In the genomic region with DNA sequence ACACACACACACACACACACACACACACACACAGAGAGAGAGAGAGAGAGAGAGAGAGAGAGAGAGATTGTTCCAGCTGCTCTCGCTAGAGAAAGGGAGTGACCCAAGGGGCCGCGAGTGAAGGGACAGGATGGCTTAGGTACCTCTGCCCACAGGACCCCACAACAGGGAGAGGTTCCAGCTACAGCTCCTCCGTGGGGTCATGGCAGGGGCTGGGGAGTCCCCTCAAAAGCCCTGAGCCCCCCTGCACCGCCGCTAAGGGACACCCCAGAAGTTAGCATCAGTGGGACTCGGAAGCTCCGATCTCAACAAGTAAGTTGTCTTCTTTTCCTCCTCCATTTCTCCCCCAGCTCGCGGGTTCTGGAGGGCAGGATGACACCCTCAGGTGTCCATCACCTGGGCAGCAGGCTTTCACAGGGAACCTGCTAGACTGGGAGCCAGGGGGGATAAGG, we compare ENCODE assay signal across 8 cellular contexts. TPM values are rescaled to one million over a fixed set of nuclear protein-coding genes. Genes with fewer than 3 reads are reported as not detected.
DNase-seq lines count a peak whose midpoint lies in the region; ATAC-seq and TF ChIP-seq lines count a peak whose summit lies in the region.

No MANE protein-coding gene starts in this region.

- peaks cover 31 to 43% of the 10 kb centered on the region in 2 donors for H3K27me3 Mint-ChIP-seq in CD4-positive, alpha-beta memory T cell
- peaks cover 62% of the 10 kb centered on the region for H3K27me3 Mint-ChIP-seq in progenitor cell of endocrine pancreas

- H3K36me3 ChIP-seq in CD4-positive, alpha-beta memory T cell (ENCODE audit: insufficient read depth, low read length), result no peaks in the 10 kb centered on the region
- H3K36me3 ChIP-seq in right atrium auricular region, result no peaks in the 10 kb centered on the region

- TF ChIP-seq CTCF in VCaP (conservative IDR thresholded peaks at IDR 0.05), result no peak
- TF ChIP-seq CTCF in right atrium auricular region (IDR thresholded peaks at IDR 0.05), result no peak
- TF ChIP-seq CTCF in progenitor cell of endocrine pancreas (IDR thresholded peaks at IDR 0.05; ENCODE audit: unreplicated experiment), result no peak

- peaks cover 5 to 24% (median 11%) of the 10 kb centered on the region in 4 donors for H3K4me1 Mint-ChIP-seq in CD4-positive, alpha-beta memory T cell
- peaks cover 35% of the 10 kb centered on the region for H3K4me1 Mint-ChIP-seq in progenitor cell of endocrine pancreas (ENCODE audit: low read depth)

- POLR2A ChIA-PET in CD4-positive, alpha-beta memory T cell (lab: Charles Lee; ENCODE audit: partially characterized antibody), result no interaction called here

- no peaks in the 10 kb centered on the region for H3K9me3 ChIP-seq in CD4-positive, alpha-beta memory T cell (ENCODE audit: control insufficient read depth in 1 of 2, low read length in 2 of 2)
- H3K9me3 ChIP-seq in right atrium auricular region, result no peaks in the 10 kb centered on the region

- ATAC-seq in GM18858 (IDR thresholded peaks at IDR 0.05; ENCODE audit: unreplicated experiment) (no peak), SK-N-SH treated with all-trans-retinoic acid at 6 μM for 48 hours (no peak), HG02623 (IDR thresholded peaks at IDR 0.05; ENCODE audit: unreplicated experiment) (no peak)

- DNase-seq in CD4-positive, alpha-beta memory T cell, result no peak
- no peak for DNase-seq in right atrium auricular region (ENCODE audit: low spot score)
- no peak for DNase-seq in progenitor cell of endocrine pancreas (ENCODE audit: low spot score, unreplicated experiment)
- DNase-seq in AG08395 (ENCODE audit: low spot score), result no peak

- peaks cover 25% of the 10 kb centered on the region for H3K27me3 ChIP-seq in CD4-positive, alpha-beta memory T cell (ENCODE audit: insufficient read depth, low read length)
- no peaks in the 10 kb centered on the region for H3K27me3 ChIP-seq in right atrium auricular region

- CTCF ChIA-PET in CD4-positive, alpha-beta memory T cell (lab: Charles Lee; ENCODE audit: partially characterized antibody), result interaction anchor here (1.7 to 4.3 kb wide), 3 partner anchors 12 to 66 kb away, joined by 5 to 18 read pairs (median 14); no protein-coding TSS in a partner anchor

- peak overlapping the region; percentile 12 to 78 (median 69) for H3K4me3 Mint-ChIP-seq in CD4-positive, alpha-beta memory T cell
- H3K4me3 Mint-ChIP-seq in progenitor cell of endocrine pancreas (ENCODE audit: low read depth), result peak overlapping the region; percentile 60

- intact Hi-C loops in CD4-positive, alpha-beta memory T cell (cut with micrococcal nuclease), result no loop called here

- peaks cover 12% of the 10 kb centered on the region for H3K4me1 ChIP-seq in CD4-positive, alpha-beta memory T cell (ENCODE audit: insufficient read depth, low read length)
- peaks cover 0 to 63% of the 10 kb centered on the region in 2 donors for H3K4me1 ChIP-seq in right atrium auricular region

- peak overlapping the region in 1 of 7 donors; percentile 81 for H3K27ac Mint-ChIP-seq in CD4-positive, alpha-beta memory T cell
- peak overlapping the region; percentile 84 for H3K27ac Mint-ChIP-seq in progenitor cell of endocrine pancreas

- H3K27ac ChIP-seq in CD4-positive, alpha-beta memory T cell (ENCODE audit: low read depth, low read length), result no peak overlapping the region
- peak overlapping the region; percentile 48; the same call in 1 of the 2 replicates for H3K27ac ChIP-seq in VCaP
- peak overlapping the region; percentile 74 to 89 for H3K27ac ChIP-seq in right atrium auricular region

- peaks cover 0 to 2% (median 0%) of the 10 kb centered on the region in 8 donors for H3K9me3 Mint-ChIP-seq in CD4-positive, alpha-beta memory T cell
- no peaks in the 10 kb centered on the region for H3K9me3 Mint-ChIP-seq in progenitor cell of endocrine pancreas (ENCODE audit: low read depth)

- no peaks in the 10 kb centered on the region for H3K36me3 Mint-ChIP-seq in CD4-positive, alpha-beta memory T cell
- no peaks in the 10 kb centered on the region for H3K36me3 Mint-ChIP-seq in progenitor cell of endocrine pancreas (ENCODE audit: insufficient read depth)

- H3K4me3 ChIP-seq in CD4-positive, alpha-beta memory T cell (ENCODE audit: low read length in 2 of 2), result no peak overlapping the region
- peak overlapping the region; percentile 57 to 63 for H3K4me3 ChIP-seq in right atrium auricular region

TF ChIP-seq in SK-N-SH treated with all-trans-retinoic acid at 6 μM for 48 hours, 23 proteins besides CTCF, POLR2A, EP300 and RAD21 (continues in another document):
- TF ChIP-seq, protein P1, sequence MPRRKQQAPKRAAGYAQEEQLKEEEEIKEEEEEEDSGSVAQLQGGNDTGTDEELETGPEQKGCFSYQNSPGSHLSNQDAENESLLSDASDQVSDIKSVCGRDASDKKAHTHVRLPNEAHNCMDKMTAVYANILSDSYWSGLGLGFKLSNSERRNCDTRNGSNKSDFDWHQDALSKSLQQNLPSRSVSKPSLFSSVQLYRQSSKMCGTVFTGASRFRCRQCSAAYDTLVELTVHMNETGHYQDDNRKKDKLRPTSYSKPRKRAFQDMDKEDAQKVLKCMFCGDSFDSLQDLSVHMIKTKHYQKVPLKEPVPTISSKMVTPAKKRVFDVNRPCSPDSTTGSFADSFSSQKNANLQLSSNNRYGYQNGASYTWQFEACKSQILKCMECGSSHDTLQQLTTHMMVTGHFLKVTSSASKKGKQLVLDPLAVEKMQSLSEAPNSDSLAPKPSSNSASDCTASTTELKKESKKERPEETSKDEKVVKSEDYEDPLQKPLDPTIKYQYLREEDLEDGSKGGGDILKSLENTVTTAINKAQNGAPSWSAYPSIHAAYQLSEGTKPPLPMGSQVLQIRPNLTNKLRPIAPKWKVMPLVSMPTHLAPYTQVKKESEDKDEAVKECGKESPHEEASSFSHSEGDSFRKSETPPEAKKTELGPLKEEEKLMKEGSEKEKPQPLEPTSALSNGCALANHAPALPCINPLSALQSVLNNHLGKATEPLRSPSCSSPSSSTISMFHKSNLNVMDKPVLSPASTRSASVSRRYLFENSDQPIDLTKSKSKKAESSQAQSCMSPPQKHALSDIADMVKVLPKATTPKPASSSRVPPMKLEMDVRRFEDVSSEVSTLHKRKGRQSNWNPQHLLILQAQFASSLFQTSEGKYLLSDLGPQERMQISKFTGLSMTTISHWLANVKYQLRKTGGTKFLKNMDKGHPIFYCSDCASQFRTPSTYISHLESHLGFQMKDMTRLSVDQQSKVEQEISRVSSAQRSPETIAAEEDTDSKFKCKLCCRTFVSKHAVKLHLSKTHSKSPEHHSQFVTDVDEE (CRISPR knock-in tag; IDR thresholded peaks at IDR 0.05), result no peak
- TF ChIP-seq ZNF565 (CRISPR knock-in tag; conservative IDR thresholded peaks at IDR 0.05; ENCODE audit: low read depth) (no peak), ZNF70 (CRISPR knock-in tag; IDR thresholded peaks at IDR 0.05) (no peak), ZNF8 (CRISPR knock-in tag; IDR thresholded peaks at IDR 0.05) (no peak), SNAI2 (CRISPR knock-in tag; IDR thresholded peaks at IDR 0.05) (no peak), BACH2 (CRISPR knock-in tag; IDR thresholded peaks at IDR 0.05; ENCODE audit: borderline replicate concordance) (no peak)
- TF ChIP-seq, protein P2, sequence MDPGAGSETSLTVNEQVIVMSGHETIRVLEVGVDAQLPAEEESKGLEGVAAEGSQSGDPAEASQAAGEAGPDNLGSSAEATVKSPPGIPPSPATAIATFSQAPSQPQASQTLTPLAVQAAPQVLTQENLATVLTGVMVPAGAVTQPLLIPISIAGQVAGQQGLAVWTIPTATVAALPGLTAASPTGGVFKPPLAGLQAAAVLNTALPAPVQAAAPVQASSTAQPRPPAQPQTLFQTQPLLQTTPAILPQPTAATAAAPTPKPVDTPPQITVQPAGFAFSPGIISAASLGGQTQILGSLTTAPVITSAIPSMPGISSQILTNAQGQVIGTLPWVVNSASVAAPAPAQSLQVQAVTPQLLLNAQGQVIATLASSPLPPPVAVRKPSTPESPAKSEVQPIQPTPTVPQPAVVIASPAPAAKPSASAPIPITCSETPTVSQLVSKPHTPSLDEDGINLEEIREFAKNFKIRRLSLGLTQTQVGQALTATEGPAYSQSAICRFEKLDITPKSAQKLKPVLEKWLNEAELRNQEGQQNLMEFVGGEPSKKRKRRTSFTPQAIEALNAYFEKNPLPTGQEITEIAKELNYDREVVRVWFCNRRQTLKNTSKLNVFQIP (CRISPR knock-in tag; IDR thresholded peaks at IDR 0.05; ENCODE audit: borderline replicate concordance, low read depth), result no peak
- TF ChIP-seq, protein P3, sequence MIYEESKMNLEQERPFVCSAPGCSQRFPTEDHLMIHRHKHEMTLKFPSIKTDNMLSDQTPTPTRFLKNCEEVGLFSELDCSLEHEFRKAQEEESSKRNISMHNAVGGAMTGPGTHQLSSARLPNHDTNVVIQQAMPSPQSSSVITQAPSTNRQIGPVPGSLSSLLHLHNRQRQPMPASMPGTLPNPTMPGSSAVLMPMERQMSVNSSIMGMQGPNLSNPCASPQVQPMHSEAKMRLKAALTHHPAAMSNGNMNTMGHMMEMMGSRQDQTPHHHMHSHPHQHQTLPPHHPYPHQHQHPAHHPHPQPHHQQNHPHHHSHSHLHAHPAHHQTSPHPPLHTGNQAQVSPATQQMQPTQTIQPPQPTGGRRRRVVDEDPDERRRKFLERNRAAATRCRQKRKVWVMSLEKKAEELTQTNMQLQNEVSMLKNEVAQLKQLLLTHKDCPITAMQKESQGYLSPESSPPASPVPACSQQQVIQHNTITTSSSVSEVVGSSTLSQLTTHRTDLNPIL (CRISPR knock-in tag; IDR thresholded peaks at IDR 0.05; ENCODE audit: low read depth), result no peak

RNA-seq across cellular contexts. Expression of a gene that starts 0.3 kb away (rescaled TPM):
- total RNA-seq in CD4-positive, alpha-beta memory T cell, result under 1 TPM; 0.23 to 0.33 TPM
- polyA plus RNA-seq in CD4-positive, alpha-beta memory T cell, result not detected
- total RNA-seq in right atrium auricular region (10 to 100 TPM in 1 of 2 donors, 1 to 10 TPM in 1; 8.2 to 23.3 TPM), progenitor cell of endocrine pancreas (0.78 and 1.1 TPM in 2 replicates)

RNA-seq across cellular contexts. Expression of a gene that starts 24.3 kb away (rescaled TPM):
- under 1 TPM in 1 of 2 experiments, not detected in 1; 0.17 TPM for total RNA-seq in CD4-positive, alpha-beta memory T cell
- under 1 TPM in 1 of 2 donors, not detected in 1; 0.23 TPM for polyA plus RNA-seq in CD4-positive, alpha-beta memory T cell
- total RNA-seq in right atrium auricular region (not detected), progenitor cell of endocrine pancreas (not detected in 2 replicates)

RNA-seq across cellular contexts. Expression of a gene that starts 51.2 kb away (rescaled TPM):
- total RNA-seq in CD4-positive, alpha-beta memory T cell, result not detected
- not detected for polyA plus RNA-seq in CD4-positive, alpha-beta memory T cell
- total RNA-seq in right atrium auricular region (not detected), progenitor cell of endocrine pancreas (0.12 and 0.31 TPM in 2 replicates)

Comparison
In these comparisons a context has a peak if more than half of its experiments do, and no peak if none do; other contexts are left out.
1. H3K4me3 ChIP-seq: peak in right atrium auricular region (2 of 2); none in CD4-positive, alpha-beta memory T cell (0 of 2).